22 cellular contexts compared by ENCODE assay signal in the genomic region with DNA sequence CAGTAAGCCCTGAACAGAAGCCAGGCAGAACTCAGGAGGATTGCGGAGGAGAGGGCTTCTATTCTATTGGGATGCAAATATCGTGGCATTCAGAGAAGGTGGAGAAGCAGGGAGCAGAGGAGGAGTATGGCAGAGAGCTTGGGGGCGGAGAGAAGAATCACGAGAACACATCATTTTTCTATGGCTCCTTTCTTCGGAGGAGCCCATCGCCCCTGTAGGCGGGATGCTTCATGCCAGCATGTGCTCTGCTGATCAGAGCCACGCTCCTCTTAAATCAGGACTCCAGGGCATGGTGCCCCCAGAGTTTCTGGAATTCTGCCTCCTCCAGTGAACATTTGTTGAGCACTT.
DNase-seq lines count a peak whose midpoint lies in the region; ATAC-seq and TF ChIP-seq lines count a peak whose summit lies in the region.
"Had no signal": no experiment of that assay in that cellular context is flagged by ENCODE, and none has a peak within 500 bp of the region (broad histone marks: within the 10 kb centered on the region; RNA-seq: fewer than 3 reads in every experiment).

No MANE protein-coding gene starts in this region.

- H3K27me3 Mint-ChIP-seq in activated CD8-positive, alpha-beta memory T cell treated with anti-CD3 and anti-CD28 coated beads, Interleukin-2, amount 10 ng/mL, durations not matched to agents 7 days and 5 days, result peaks cover 48% of the 10 kb centered on the region
- peaks cover 85% of the 10 kb centered on the region for H3K27me3 Mint-ChIP-seq in osteocyte (ENCODE audit: unreplicated experiment)

- peak overlapping the region; percentile 67 for H3K27ac ChIP-seq in caudate nucleus (ENCODE audit: low read depth, low read length)
- H3K27ac ChIP-seq: GM23248, SJCRH30 had no signal

- TF ChIP-seq CTCF in osteocyte (IDR thresholded peaks at IDR 0.05), result no peak

- H3K4me1 Mint-ChIP-seq in activated CD8-positive, alpha-beta memory T cell treated with anti-CD3 and anti-CD28 coated beads, Interleukin-2, amount 10 ng/mL, durations not matched to agents 7 days and 5 days, result no peaks in the 10 kb centered on the region
- H3K4me1 Mint-ChIP-seq in osteocyte (ENCODE audit: unreplicated experiment), result no peaks in the 10 kb centered on the region

- no peak for ATAC-seq in activated CD8-positive, alpha-beta memory T cell treated with anti-CD3 and anti-CD28 coated beads, Interleukin-2, amount 10 ng/mL, durations not matched to agents 7 days and 5 days
- no peak for ATAC-seq in GM18870 (IDR thresholded peaks at IDR 0.05; ENCODE audit: unreplicated experiment)
- ATAC-seq in activated CD4-positive, CD25-positive, alpha-beta regulatory T cell treated with anti-CD3 and anti-CD28 coated beads, Interleukin-2, amount 50 U/mL, for 24 hours, result no peak
- ATAC-seq: PC-3 had no signal

- DNase-seq in activated CD8-positive, alpha-beta memory T cell treated with anti-CD3 and anti-CD28 coated beads, Interleukin-2, amount 50 U/mL, for 48 hours, result peak; percentile 34
- DNase-seq in activated CD8-positive, alpha-beta memory T cell treated with anti-CD3 and anti-CD28 coated beads, Interleukin-2, amount 10 ng/mL, durations not matched to agents 7 days and 5 days, result no peak
- DNase-seq in caudate nucleus (lab: John Stamatoyannopoulos, UW) (peak in 40 of 61 donors; percentile 14 to 93 (median 54)), osteocyte (ENCODE audit: extremely low spot score, unreplicated experiment) (peak; percentile 53), NCI-H2227 treated with DMSO at 0.1 percent for 48 hours (lab: John Stamatoyannopoulos, UW) (no peak)
- DNase-seq: 8988T; ACHN; BE2C; GM23248; IMR-90; KG1; MG63; NCI-H1105 treated with DMSO at 0.1 percent for 48 hours; NCI-H146; NCI-H1930; NCI-H446 treated with DMSO at 0.1 percent for 48 hours; NCI-H82; NK-92 treated with Interleukin-12 subunit alpha and Interleukin-12 subunit beta, amount 100 ng/mL, for 24 hours; PC-3; SJCRH30 had no signal

- CTCF ChIA-PET in activated CD8-positive, alpha-beta memory T cell treated with anti-CD3 and anti-CD28 coated beads, Interleukin-2, amount 10 ng/mL, durations not matched to agents 7 days and 5 days (lab: Charles Lee), result no interaction called here

- H3K9me3 Mint-ChIP-seq in activated CD8-positive, alpha-beta memory T cell treated with anti-CD3 and anti-CD28 coated beads, Interleukin-2, amount 10 ng/mL, durations not matched to agents 7 days and 5 days (ENCODE audit: low read depth), result no peaks in the 10 kb centered on the region
- H3K9me3 Mint-ChIP-seq in osteocyte (ENCODE audit: unreplicated experiment), result no peaks in the 10 kb centered on the region

- H3K36me3 Mint-ChIP-seq in activated CD8-positive, alpha-beta memory T cell treated with anti-CD3 and anti-CD28 coated beads, Interleukin-2, amount 10 ng/mL, durations not matched to agents 7 days and 5 days, result no peaks in the 10 kb centered on the region
- no peaks in the 10 kb centered on the region for H3K36me3 Mint-ChIP-seq in osteocyte (ENCODE audit: unreplicated experiment)

- H3K27ac Mint-ChIP-seq in activated CD8-positive, alpha-beta memory T cell treated with anti-CD3 and anti-CD28 coated beads, Interleukin-2, amount 10 ng/mL, durations not matched to agents 7 days and 5 days, result no peak overlapping the region
- H3K27ac Mint-ChIP-seq in osteocyte (ENCODE audit: unreplicated experiment), result no peak overlapping the region

- H3K4me3 Mint-ChIP-seq in activated CD8-positive, alpha-beta memory T cell treated with anti-CD3 and anti-CD28 coated beads, Interleukin-2, amount 10 ng/mL, durations not matched to agents 7 days and 5 days, result no peak overlapping the region
- H3K4me3 Mint-ChIP-seq in osteocyte (ENCODE audit: unreplicated experiment), result no peak overlapping the region

Comparison
In these comparisons a context has a peak if more than half of its experiments do, and no peak if none do; other contexts are left out.
1. DNase-seq: peak in activated CD8-positive, alpha-beta memory T cell treated with anti-CD3 and anti-CD28 coated beads, Interleukin-2, amount 50 U/mL, for 48 hours (single experiment), caudate nucleus (40 of 61) and osteocyte (single experiment); none in activated CD8-positive, alpha-beta memory T cell treated with anti-CD3 and anti-CD28 coated beads, Interleukin-2, amount 10 ng/mL, durations not matched to agents 7 days and 5 days (single experiment) and NCI-H2227 treated with DMSO at 0.1 percent for 48 hours (single experiment).